35 cellular contexts compared by ENCODE assay signal in the genomic region with DNA sequence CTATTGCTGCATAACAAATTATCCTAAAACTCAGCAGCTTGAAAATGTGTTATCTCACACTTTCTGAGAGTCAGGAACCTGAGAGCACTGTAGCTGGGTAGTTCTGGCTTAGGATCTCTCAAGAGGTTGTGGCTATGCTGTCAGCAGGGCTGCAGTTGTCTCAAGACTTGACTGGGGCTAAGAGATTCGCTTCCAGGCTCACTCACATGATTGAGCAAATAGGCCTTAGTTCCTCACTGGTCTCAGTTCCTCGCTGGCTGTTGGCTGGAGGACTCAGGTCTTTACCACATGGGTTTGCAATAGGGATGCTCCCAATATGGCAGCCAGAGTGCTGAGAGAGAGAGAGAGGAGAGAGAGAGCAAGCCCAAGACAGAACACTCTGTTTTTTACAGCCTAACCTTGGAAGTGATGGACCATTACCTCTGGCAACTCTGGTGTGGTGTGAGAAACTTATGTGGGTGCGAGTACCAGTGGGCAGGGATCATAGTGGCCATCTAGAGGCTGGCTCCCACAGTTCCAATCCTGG. TPM values are rescaled to one million over a fixed set of nuclear protein-coding genes. Genes with fewer than 3 reads are reported as not detected.
"Had no signal": no experiment of that assay in that cellular context is flagged by ENCODE, and none has a peak within 500 bp of the region (broad histone marks: within the 10 kb centered on the region; RNA-seq: fewer than 3 reads in every experiment).

No MANE protein-coding gene starts in this region.

- H3K4me1 Mint-ChIP-seq: activated CD4-positive, alpha-beta T cell treated with anti-CD3 and anti-CD28 coated beads for 36 hours; T-helper 17 cell had no signal

- H3K79me2 ChIP-seq: hepatocyte had no signal

- H3K27me3 Mint-ChIP-seq: activated naive CD8-positive, alpha-beta T cell; activated T-cell treated with anti-CD3 and anti-CD28 coated beads, Interleukin-2, amount 50 U/mL, for 24 hours had no signal

- H2AFZ ChIP-seq: hepatocyte had no signal

- H3K4me3 Mint-ChIP-seq: activated CD4-positive, alpha-beta memory T cell treated with anti-CD3 and anti-CD28 coated beads for 36 hours; activated CD4-positive, alpha-beta T cell treated with anti-CD3 and anti-CD28 coated beads for 36 hours; activated CD4-positive, alpha-beta T cell treated with anti-CD3 and anti-CD28 coated beads, Interleukin-2, amount 10 ng/mL, durations not matched to agents 24 days and 14 days; activated naive CD8-positive, alpha-beta T cell; activated T-cell treated with anti-CD3 and anti-CD28 coated beads, Interleukin-2, amount 50 U/mL, for 24 hours; activated T-cell treated with anti-CD3 and anti-CD28 coated beads, Interleukin-2, amount 50 U/mL, for 72 hours; effector memory CD8-positive, alpha-beta T cell; T-helper 17 cell; T-helper 2 cell treated with Interferon-gamma antibody and Interleukin-4, amounts not matched to agents 5 μg/mL and 100 μg/mL, for 36 hours had no signal

- FAIRE-seq: astrocyte, colon had no signal

- DNase-seq: activated CD4-positive, alpha-beta memory T cell treated with anti-CD3 and anti-CD28 coated beads for 36 hours; activated CD4-positive, alpha-beta T cell treated with anti-CD3 and anti-CD28 coated beads for 36 hours; activated CD4-positive, alpha-beta T cell treated with anti-CD3 and anti-CD28 coated beads, Interleukin-2, amount 10 ng/mL, durations not matched to agents 24 days and 14 days; activated CD4-positive, CD25-positive, alpha-beta regulatory T cell; activated CD4-positive, CD25-positive, alpha-beta regulatory T cell treated with anti-CD3 and anti-CD28 coated beads, Interleukin-2, amount 50 U/mL, for 72 hours; activated CD8-positive, alpha-beta memory T cell treated with anti-CD3 and anti-CD28 coated beads, Interleukin-2, amount 50 U/mL, for 48 hours; activated gamma-delta T cell; activated naive CD4-positive, alpha-beta T cell; activated naive CD4-positive, alpha-beta T cell treated with anti-CD3 and anti-CD28 coated beads, Interleukin-2, amount 50 U/mL, for 16 hours; activated T-cell treated with anti-CD3 and anti-CD28 coated beads for 4 hours; activated T-cell treated with anti-CD3 and anti-CD28 coated beads, Interleukin-2, amount 50 U/mL, for 24 hours; activated T-cell treated with anti-CD3 and anti-CD28 coated beads, Interleukin-2, amount 50 U/mL, for 72 hours; amniotic stem cell; anterior cingulate cortex; brain microvascular endothelial cell; caudate nucleus; effector CD4-positive, alpha-beta T cell; effector memory CD8-positive, alpha-beta T cell; erythroblast; esophagus squamous epithelium; foreskin melanocyte; heart right ventricle; T-helper 1 cell; T-helper 17 cell; T1000 had no signal

- H3K27me3 ChIP-seq: brain microvascular endothelial cell, hepatocyte had no signal

- H3K36me3 Mint-ChIP-seq: activated naive CD8-positive, alpha-beta T cell had no signal

- H3K27ac ChIP-seq: brain microvascular endothelial cell, esophagus squamous epithelium, gastroesophageal sphincter, heart right ventricle, hepatocyte had no signal

- H3K4me2 ChIP-seq: hepatocyte had no signal

- H3K36me3 ChIP-seq: brain microvascular endothelial cell, esophagus squamous epithelium, gastroesophageal sphincter, heart right ventricle had no signal

- H3K27ac Mint-ChIP-seq: activated CD4-positive, alpha-beta memory T cell treated with anti-CD3 and anti-CD28 coated beads for 36 hours; activated CD4-positive, alpha-beta T cell treated with anti-CD3 and anti-CD28 coated beads for 36 hours; activated CD4-positive, alpha-beta T cell treated with anti-CD3 and anti-CD28 coated beads, Interleukin-2, amount 10 ng/mL, durations not matched to agents 24 days and 14 days; activated naive CD8-positive, alpha-beta T cell; activated T-cell treated with anti-CD3 and anti-CD28 coated beads, Interleukin-2, amount 50 U/mL, for 24 hours; activated T-cell treated with anti-CD3 and anti-CD28 coated beads, Interleukin-2, amount 50 U/mL, for 72 hours; effector memory CD8-positive, alpha-beta T cell; T-helper 17 cell; T-helper 2 cell treated with Interferon-gamma antibody and Interleukin-4, amounts not matched to agents 5 μg/mL and 100 μg/mL, for 36 hours had no signal

- H3K4me3 ChIP-seq: esophagus squamous epithelium, gastroesophageal sphincter, heart right ventricle, hepatocyte had no signal

- ATAC-seq: activated CD4-positive, alpha-beta T cell treated with anti-CD3 and anti-CD28 coated beads for 36 hours; activated T-cell treated with anti-CD3 and anti-CD28 coated beads, Interleukin-2, amount 50 U/mL, for 72 hours; effector memory CD8-positive, alpha-beta T cell; gastroesophageal sphincter; heart right ventricle; T-helper 17 cell had no signal

- H3K4me1 ChIP-seq: esophagus squamous epithelium, gastroesophageal sphincter, heart right ventricle had no signal

RNA-seq across cellular contexts. Expression of a gene that starts 15.9 kb away (rescaled TPM):
- total RNA-seq: chondrocyte, fibroblast of lung, glomerular endothelial cell, heart right ventricle, T-helper 17 cell had no signal

RNA-seq across cellular contexts. Expression of a gene that starts 41.6 kb away (rescaled TPM):
- total RNA-seq: activated CD4-positive, alpha-beta T cell treated with anti-CD3 and anti-CD28 coated beads for 36 hours; activated CD4-positive, alpha-beta T cell treated with anti-CD3 and anti-CD28 coated beads, Interleukin-2, amount 10 ng/mL, durations not matched to agents 24 days and 14 days; fibroblast of lung; fibroblast of villous mesenchyme; glomerular endothelial cell; T-helper 17 cell had no signal
- polyA plus RNA-seq: fibroblast of lung had no signal
